In the genomic region with DNA sequence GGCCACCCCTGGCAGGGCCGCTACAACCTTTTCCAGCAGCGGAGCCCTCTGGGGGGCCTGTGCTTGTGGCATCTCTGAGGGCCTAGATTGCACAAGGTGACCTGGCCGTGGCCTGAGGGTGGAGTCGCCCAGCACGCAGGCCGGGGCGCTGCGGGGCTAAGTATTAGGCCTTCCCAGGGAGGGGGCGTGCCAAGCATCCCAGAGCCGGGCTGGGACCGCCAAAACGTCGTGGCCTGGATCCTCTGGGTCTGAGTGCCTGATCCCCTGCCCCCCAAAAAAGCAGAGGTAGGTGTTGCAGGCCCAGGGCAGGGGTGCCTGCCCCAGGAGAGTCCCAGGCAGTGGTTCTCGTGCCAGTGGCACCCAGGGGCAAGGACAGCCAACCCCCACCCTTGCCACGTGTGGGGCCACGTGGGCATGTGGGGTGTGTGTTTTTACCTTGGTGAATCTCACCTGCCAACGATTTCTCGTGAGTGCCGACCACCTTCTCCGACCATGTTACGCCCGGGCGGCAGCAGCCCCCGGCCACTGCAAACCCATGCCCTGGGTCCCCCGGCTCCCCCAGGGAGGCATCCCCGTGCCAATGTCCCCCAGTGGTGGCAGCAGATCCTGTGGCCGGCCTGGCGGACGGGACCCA, we compare ENCODE assay signal across 19 cellular contexts. TPM values are rescaled to one million over a fixed set of nuclear protein-coding genes. Genes with fewer than 3 reads are reported as not detected.
DNase-seq lines count a peak whose midpoint lies in the region; ATAC-seq, FAIRE-seq and TF ChIP-seq lines count a peak whose summit lies in the region.
"Had no signal": no experiment of that assay in that cellular context is flagged by ENCODE, and none has a peak within 500 bp of the region (broad histone marks: within the 10 kb centered on the region; RNA-seq: fewer than 3 reads in every experiment).

No MANE protein-coding gene starts in this region.

- H3K79me2 ChIP-seq in endothelial cell of umbilical vein (ENCODE audit: control insufficient read depth, insufficient read depth, low read length): no peaks in the 10 kb centered on the region

- peaks cover 0 to 8% (median 0%) of the 10 kb centered on the region in 12 donors for H3K4me1 ChIP-seq in heart left ventricle
- H3K4me1 ChIP-seq in right atrium auricular region: peaks cover 0 to 4% of the 10 kb centered on the region in 2 donors
- H3K4me1 ChIP-seq in endothelial cell of umbilical vein (ENCODE audit: control insufficient read depth, extremely low read depth, insufficient read depth, low read length): no peaks in the 10 kb centered on the region
- H3K4me1 ChIP-seq in mucosa of descending colon (ENCODE audit: low read depth): no peaks in the 10 kb centered on the region
- no peaks in the 10 kb centered on the region for H3K4me1 ChIP-seq in aorta (ENCODE audit: control insufficient read depth in 1 of 2, insufficient read depth in 2 of 2, low read length in 2 of 2)

- ATAC-seq in heart left ventricle (peak in 1 of 4 donors; percentile 3), mucosa of descending colon (no peak), aorta (ENCODE audit: low FRiP score) (peak; percentile 24), GM21360 (IDR thresholded peaks at IDR 0.05; ENCODE audit: unreplicated experiment) (no peak)

- H3K4me2 ChIP-seq in endothelial cell of umbilical vein (ENCODE audit: insufficient read depth, low read length): no peak overlapping the region

- H3K9me3 Mint-ChIP-seq in activated T-helper 1 cell treated with anti-CD3 and anti-CD28 coated beads, Interleukin-12 subunit alpha, Interleukin-12 subunit beta, Interleukin-2, Interleukin-4 antibody, amounts not matched to agents 30 ng/mL and 10 ng/mL and 1 ng/mL, durations not matched to agents 14 hours and 24 hours and 36 hours: no peaks in the 10 kb centered on the region
- H3K9me3 Mint-ChIP-seq in progenitor cell of endocrine pancreas (ENCODE audit: low read depth): no peaks in the 10 kb centered on the region
- H3K9me3 Mint-ChIP-seq: CD4-positive, CD25-positive, alpha-beta regulatory T cell; HFFc6 had no signal

- H3K4me1 Mint-ChIP-seq in activated T-helper 1 cell treated with anti-CD3 and anti-CD28 coated beads, Interleukin-12 subunit alpha, Interleukin-12 subunit beta, Interleukin-2, Interleukin-4 antibody, amounts not matched to agents 30 ng/mL and 10 ng/mL and 1 ng/mL, durations not matched to agents 14 hours and 24 hours and 36 hours (ENCODE audit: low read depth): peaks cover 5% of the 10 kb centered on the region
- no peaks in the 10 kb centered on the region for H3K4me1 Mint-ChIP-seq in progenitor cell of endocrine pancreas (ENCODE audit: low read depth)

- H3K27ac Mint-ChIP-seq in activated T-helper 1 cell treated with anti-CD3 and anti-CD28 coated beads, Interleukin-12 subunit alpha, Interleukin-12 subunit beta, Interleukin-2, Interleukin-4 antibody, amounts not matched to agents 30 ng/mL and 10 ng/mL and 1 ng/mL, durations not matched to agents 14 hours and 24 hours and 36 hours: no peak overlapping the region
- no peak overlapping the region for H3K27ac Mint-ChIP-seq in progenitor cell of endocrine pancreas
- H3K27ac Mint-ChIP-seq: CD4-positive, CD25-positive, alpha-beta regulatory T cell; HFFc6 had no signal

- no peaks in the 10 kb centered on the region for H3K9me1 ChIP-seq in endothelial cell of umbilical vein (replicated peaks; ENCODE audit: control insufficient read depth, extremely low read depth, insufficient read depth, low read length)

- peaks cover 2% of the 10 kb centered on the region for H3K27me3 Mint-ChIP-seq in activated T-helper 1 cell treated with anti-CD3 and anti-CD28 coated beads, Interleukin-12 subunit alpha, Interleukin-12 subunit beta, Interleukin-2, Interleukin-4 antibody, amounts not matched to agents 30 ng/mL and 10 ng/mL and 1 ng/mL, durations not matched to agents 14 hours and 24 hours and 36 hours (ENCODE audit: insufficient read depth)
- H3K27me3 Mint-ChIP-seq in progenitor cell of endocrine pancreas: no peaks in the 10 kb centered on the region
- H3K27me3 Mint-ChIP-seq: CD4-positive, CD25-positive, alpha-beta regulatory T cell had no signal

- H3K4me3 ChIP-seq in heart left ventricle (no peak overlapping the region), right atrium auricular region (no peak overlapping the region), endothelial cell of umbilical vein (replicated peaks in 1 of 3; ENCODE audit: insufficient read depth in 1 of 3, low read depth in 1 of 3, low read length in 3 of 3) (no peak overlapping the region), mucosa of descending colon (no peak overlapping the region), aorta (ENCODE audit: low read length in 2 of 2) (no peak overlapping the region)

- no peak for FAIRE-seq in endothelial cell of umbilical vein (lab: Jason Lieb, UNC)
- FAIRE-seq: A204.1, H1, RCC 7860 had no signal

- H3K9me3 ChIP-seq in heart left ventricle (no peaks in the 10 kb centered on the region), right atrium auricular region (no peaks in the 10 kb centered on the region), endothelial cell of umbilical vein (replicated peaks; ENCODE audit: control insufficient read depth, insufficient read depth, low read length) (no peaks in the 10 kb centered on the region), mucosa of descending colon (no peaks in the 10 kb centered on the region), aorta (ENCODE audit: control insufficient read depth, low read length) (no peaks in the 10 kb centered on the region)

- TSS peak; percentile 57 for BruUV-seq in endothelial cell of umbilical vein (replicated peaks; lab: Mats Ljungman, UMichigan)

- 86 to 96% (median 89%) methylated on average over 11 to 29 of the region's 29 CpGs for WGBS in heart left ventricle, 4 donors
- 81 to 83% methylated on average over 26 to 29 of the region's 29 CpGs for WGBS in aorta, 2 donors

- no peak overlapping the region for H2AFZ ChIP-seq in endothelial cell of umbilical vein (ENCODE audit: low read depth, low read length)

- H4K20me1 ChIP-seq in endothelial cell of umbilical vein (replicated peaks; ENCODE audit: control insufficient read depth, extremely low read depth, insufficient read depth, low read length): no peaks in the 10 kb centered on the region

- H3K9ac ChIP-seq in endothelial cell of umbilical vein (replicated peaks; ENCODE audit: extremely low read depth, insufficient read depth, low read length): no peak overlapping the region

- peak in 3 of 5 donors; percentile 5 to 55 (median 22) for DNase-seq in heart left ventricle
- no peak for DNase-seq in right atrium auricular region (ENCODE audit: low spot score)
- no peak for DNase-seq in endothelial cell of umbilical vein (ENCODE audit: low read depth, low spot score)
- DNase-seq in mucosa of descending colon: peak in 2 of 3 donors; percentile 30 to 46
- DNase-seq in aorta: no peak
- DNase-seq in activated T-helper 1 cell treated with anti-CD3 and anti-CD28 coated beads, Interleukin-12 subunit alpha, Interleukin-12 subunit beta, Interleukin-2, Interleukin-4 antibody, amounts not matched to agents 30 ng/mL and 10 ng/mL and 1 ng/mL, durations not matched to agents 14 hours and 24 hours and 36 hours (ENCODE audit: low spot score): no peak
- no peak for DNase-seq in progenitor cell of endocrine pancreas (ENCODE audit: low spot score, unreplicated experiment)
- DNase-seq: CD4-positive, CD25-positive, alpha-beta regulatory T cell; DMS79 treated with DMSO at 0.1 percent for 48 hours; GDM1; HFFc6; Karpas-422; NCI-H1417 treated with DMSO at 0.1 percent for 48 hours; NCI-H2029; NCI-H510A treated with DMSO at 0.1 percent for 48 hours had no signal

- intact Hi-C loops in heart left ventricle (cut with DNase I) (loop anchor here in 1 of 10 donors (10.0 kb wide), 1 partner anchor 48 kb away; no protein-coding TSS in a partner anchor), endothelial cell of umbilical vein (cut with micrococcal nuclease) (no loop called here), mucosa of descending colon (cut with DNase I, micrococcal nuclease) (no loop called here), aorta (cut with DNase I) (no loop called here)
- intact Hi-C loops in activated T-helper 1 cell treated with anti-CD3 and anti-CD28 coated beads, Interleukin-12 subunit alpha, Interleukin-12 subunit beta, Interleukin-2, Interleukin-4 antibody, amounts not matched to agents 30 ng/mL and 10 ng/mL and 1 ng/mL, durations not matched to agents 14 hours and 24 hours and 36 hours (cut with micrococcal nuclease): no loop called here

- no peaks in the 10 kb centered on the region for H3K27me3 ChIP-seq in heart left ventricle
- no peaks in the 10 kb centered on the region for H3K27me3 ChIP-seq in right atrium auricular region
- H3K27me3 ChIP-seq in endothelial cell of umbilical vein (ENCODE audit: control insufficient read depth in 2 of 2, insufficient read depth in 2 of 2, low read length in 2 of 2): no peaks in the 10 kb centered on the region
- no peaks in the 10 kb centered on the region for H3K27me3 ChIP-seq in aorta (ENCODE audit: control insufficient read depth in 1 of 2, insufficient read depth in 2 of 2, low read length in 1 of 2)

- no peak for TF ChIP-seq CTCF in heart left ventricle (IDR thresholded peaks at IDR 0.05)
- TF ChIP-seq CTCF in right atrium auricular region (IDR thresholded peaks at IDR 0.05): no peak
- no peak for TF ChIP-seq CTCF in endothelial cell of umbilical vein (IDR thresholded peaks at IDR 0.05; ENCODE audit: extremely low read depth in 1 of 2, insufficient read depth in 1 of 2, low read depth in 1 of 2, low read length in 2 of 2)
- no peak for TF ChIP-seq CTCF in mucosa of descending colon (IDR thresholded peaks at IDR 0.05)
- TF ChIP-seq CTCF in progenitor cell of endocrine pancreas (IDR thresholded peaks at IDR 0.05; ENCODE audit: unreplicated experiment): no peak

- H3K36me3 Mint-ChIP-seq in activated T-helper 1 cell treated with anti-CD3 and anti-CD28 coated beads, Interleukin-12 subunit alpha, Interleukin-12 subunit beta, Interleukin-2, Interleukin-4 antibody, amounts not matched to agents 30 ng/mL and 10 ng/mL and 1 ng/mL, durations not matched to agents 14 hours and 24 hours and 36 hours (ENCODE audit: low read depth): no peaks in the 10 kb centered on the region
- peaks cover 1% of the 10 kb centered on the region for H3K36me3 Mint-ChIP-seq in progenitor cell of endocrine pancreas (ENCODE audit: insufficient read depth)
- H3K36me3 Mint-ChIP-seq: CD4-positive, CD25-positive, alpha-beta regulatory T cell had no signal

- CTCF ChIA-PET in endothelial cell of umbilical vein (lab: Charles Lee): interaction anchor here (3.7 kb wide), 1 partner anchor 15 kb away, joined by 17 read pairs; no protein-coding TSS in a partner anchor

- POLR2A ChIA-PET in endothelial cell of umbilical vein (lab: Charles Lee): no interaction called here

- H3K27ac ChIP-seq in heart left ventricle: no peak overlapping the region
- H3K27ac ChIP-seq in right atrium auricular region: no peak overlapping the region
- H3K27ac ChIP-seq in endothelial cell of umbilical vein (ENCODE audit: insufficient read depth, low read depth, low read length): no peak overlapping the region
- no peak overlapping the region for H3K27ac ChIP-seq in aorta (ENCODE audit: low read depth in 1 of 2, low read length in 2 of 2)

- dilution Hi-C loops in endothelial cell of umbilical vein (cut with MboI; ENCODE audit: extremely low pct_ligation_motif_present, low sequenced_read_pairs): no loop called here

- no peak overlapping the region for H3K4me3 Mint-ChIP-seq in activated T-helper 1 cell treated with anti-CD3 and anti-CD28 coated beads, Interleukin-12 subunit alpha, Interleukin-12 subunit beta, Interleukin-2, Interleukin-4 antibody, amounts not matched to agents 30 ng/mL and 10 ng/mL and 1 ng/mL, durations not matched to agents 14 hours and 24 hours and 36 hours
- no peak overlapping the region for H3K4me3 Mint-ChIP-seq in progenitor cell of endocrine pancreas (ENCODE audit: low read depth)
- H3K4me3 Mint-ChIP-seq: CD4-positive, CD25-positive, alpha-beta regulatory T cell; HFFc6 had no signal

- H3K36me3 ChIP-seq in heart left ventricle (peaks cover 0 to 50% (median 30%) of the 10 kb centered on the region in 9 donors), right atrium auricular region (peaks cover 37% of the 10 kb centered on the region), endothelial cell of umbilical vein (ENCODE audit: control insufficient read depth in 2 of 2, extremely low read depth in 1 of 2, insufficient read depth in 2 of 2, low read length in 2 of 2) (peaks cover 0 to 16% of the 10 kb centered on the region in 2 experiments), mucosa of descending colon (ENCODE audit: low read depth) (peaks cover 8% of the 10 kb centered on the region), aorta (ENCODE audit: control insufficient read depth in 1 of 2, insufficient read depth in 2 of 2, low read length in 1 of 2) (no peaks in the 10 kb centered on the region)

- no peak for TF ChIP-seq POLR2A in heart left ventricle (IDR thresholded peaks at IDR 0.05)
- no peak for TF ChIP-seq POLR2A in endothelial cell of umbilical vein (IDR thresholded peaks at IDR 0.05; ENCODE audit: low read depth, low read length)

RNA-seq across cellular contexts. Expression of gene GNA15, which starts 12.6 kb away (rescaled TPM):
- total RNA-seq in heart left ventricle (10 to 100 TPM in 1 of 9 donors, 1 to 10 TPM in 8; 1.1 to 15.2 (median 2.1) TPM), right atrium auricular region (1 to 10 TPM in 1 of 2 donors, under 1 TPM in 1; 0.74 to 3.0 TPM), endothelial cell of umbilical vein (not detected in 2 replicates), mucosa of descending colon (1 to 10 TPM; 1.9 to 6.2 (median 4.3) TPM), aorta (10 to 100 TPM in 1 of 2 donors, 1 to 10 TPM in 1; 8.7 to 12.5 TPM), progenitor cell of endocrine pancreas (not detected in 2 replicates)
- polyA plus RNA-seq in heart left ventricle (1 to 10 TPM in 1 of 2 donors, under 1 TPM in 1; 0.69 to 1.5 TPM), endothelial cell of umbilical vein (0.10 and 0.17 TPM in 2 replicates), aorta (1 to 10 TPM; 1.8 to 5.3 TPM)
- 0.15 and 0.20 TPM in 2 replicates for polyA plus RNA-seq in endothelial cell of umbilical vein (2011; cell fraction: cytosol; rRNA removed)
- 0.25 and 0.36 TPM in 2 replicates for polyA plus RNA-seq in endothelial cell of umbilical vein (2011; cell fraction: nucleus; rRNA removed)
- 0.20 and 0.24 TPM in 2 replicates for polyA plus RNA-seq in endothelial cell of umbilical vein (2012)
- not detected in 2 replicates for polyA minus RNA-seq in endothelial cell of umbilical vein
- polyA minus RNA-seq in endothelial cell of umbilical vein (2011; cell fraction: cytosol; rRNA and poly(A)+ RNA removed): 0.92 TPM
- 0.34 and 0.48 TPM in 2 replicates for polyA minus RNA-seq in endothelial cell of umbilical vein (2011; cell fraction: nucleus; rRNA and poly(A)+ RNA removed)
- 103 and 109 TPM in 2 replicates for total RNA-seq in activated T-helper 1 cell treated with anti-CD3 and anti-CD28 coated beads, Interleukin-12 subunit alpha, Interleukin-12 subunit beta, Interleukin-2, Interleukin-4 antibody, amounts not matched to agents 30 ng/mL and 10 ng/mL and 1 ng/mL, durations not matched to agents 14 hours and 24 hours and 36 hours
- total RNA-seq: HFFc6 had no signal

RNA-seq across cellular contexts. Expression of gene GNA11, which starts 29.0 kb away (rescaled TPM):
- total RNA-seq in heart left ventricle (10 to 100 TPM; 55.3 to 91.8 (median 70.9) TPM), right atrium auricular region (10 to 100 TPM; 58.4 to 77.9 TPM), endothelial cell of umbilical vein (76.8 and 78.1 TPM in 2 replicates), mucosa of descending colon (100 to 1,000 TPM; 182 to 349 (median 234) TPM), aorta (10 to 100 TPM; 57.1 to 65.6 TPM), progenitor cell of endocrine pancreas (37.9 and 39.5 TPM in 2 replicates)
- polyA plus RNA-seq in heart left ventricle (10 to 100 TPM; 43.5 to 74.6 TPM), endothelial cell of umbilical vein (34.7 and 35.1 TPM in 2 replicates), aorta (10 to 100 TPM; 43.2 to 44.2 TPM)
- 48.9 and 52.2 TPM in 2 replicates for polyA plus RNA-seq in endothelial cell of umbilical vein (2011; cell fraction: cytosol; rRNA removed)
- 40.1 and 41.4 TPM in 2 replicates for polyA plus RNA-seq in endothelial cell of umbilical vein (2011; cell fraction: nucleus; rRNA removed)
- polyA plus RNA-seq in endothelial cell of umbilical vein (2012): 54.2 and 62.8 TPM in 2 replicates
- 43.7 and 51.4 TPM in 2 replicates for polyA minus RNA-seq in endothelial cell of umbilical vein
- 18.5 TPM for polyA minus RNA-seq in endothelial cell of umbilical vein (2011; cell fraction: cytosol; rRNA and poly(A)+ RNA removed)
- polyA minus RNA-seq in endothelial cell of umbilical vein (2011; cell fraction: nucleus; rRNA and poly(A)+ RNA removed): 13.8 and 21.1 TPM in 2 replicates
- 4.1 and 5.7 TPM in 2 replicates for total RNA-seq in activated T-helper 1 cell treated with anti-CD3 and anti-CD28 coated beads, Interleukin-12 subunit alpha, Interleukin-12 subunit beta, Interleukin-2, Interleukin-4 antibody, amounts not matched to agents 30 ng/mL and 10 ng/mL and 1 ng/mL, durations not matched to agents 14 hours and 24 hours and 36 hours

RNA-seq across cellular contexts. Expression of gene S1PR4, which starts 55.4 kb away (rescaled TPM):
- total RNA-seq in heart left ventricle (1 to 10 TPM in 4 of 9 donors, under 1 TPM in 5; 0.35 to 5.5 (median 0.87) TPM), right atrium auricular region (under 1 TPM; 0.48 to 0.94 TPM), endothelial cell of umbilical vein (1.7 and 2.2 TPM in 2 replicates), mucosa of descending colon (1 to 10 TPM in 1 of 3 donors, under 1 TPM in 2; 0.38 to 2.5 (median 0.82) TPM), aorta (1 to 10 TPM; 2.4 to 2.5 TPM), progenitor cell of endocrine pancreas (not detected in 2 replicates)
- polyA plus RNA-seq in heart left ventricle (1 to 10 TPM; 1.4 to 1.7 TPM), endothelial cell of umbilical vein (2.5 and 2.8 TPM in 2 replicates), aorta (under 1 TPM; 0.50 to 0.79 TPM)
- 0.76 and 0.97 TPM in 2 replicates for polyA plus RNA-seq in endothelial cell of umbilical vein (2011; cell fraction: cytosol; rRNA removed)
- polyA plus RNA-seq in endothelial cell of umbilical vein (2011; cell fraction: nucleus; rRNA removed): 0.12 and 0.25 TPM in 2 replicates
- polyA plus RNA-seq in endothelial cell of umbilical vein (2012): 0.39 and 0.86 TPM in 2 replicates
- polyA minus RNA-seq in endothelial cell of umbilical vein: 0.91 and 1.1 TPM in 2 replicates
- polyA minus RNA-seq in endothelial cell of umbilical vein (2011; cell fraction: cytosol; rRNA and poly(A)+ RNA removed): not detected
- 1.6 TPM in 1 of 2 replicates, not detected in the other for polyA minus RNA-seq in endothelial cell of umbilical vein (2011; cell fraction: nucleus; rRNA and poly(A)+ RNA removed)
- total RNA-seq in activated T-helper 1 cell treated with anti-CD3 and anti-CD28 coated beads, Interleukin-12 subunit alpha, Interleukin-12 subunit beta, Interleukin-2, Interleukin-4 antibody, amounts not matched to agents 30 ng/mL and 10 ng/mL and 1 ng/mL, durations not matched to agents 14 hours and 24 hours and 36 hours: 44.3 and 45.3 TPM in 2 replicates
- total RNA-seq: H1, HFFc6 had no signal
- polyA plus RNA-seq: H1 had no signal

Comparison
In these comparisons a context has a peak if more than half of its experiments do, and no peak if none do; other contexts are left out.
1. DNase-seq: peak in heart left ventricle (3 of 5) and mucosa of descending colon (2 of 3); none in right atrium auricular region (single experiment), endothelial cell of umbilical vein (single experiment), aorta (0 of 2), activated T-helper 1 cell treated with anti-CD3 and anti-CD28 coated beads, Interleukin-12 subunit alpha, Interleukin-12 subunit beta, Interleukin-2, Interleukin-4 antibody, amounts not matched to agents 30 ng/mL and 10 ng/mL and 1 ng/mL, durations not matched to agents 14 hours and 24 hours and 36 hours (single experiment) and progenitor cell of endocrine pancreas (single experiment).